In genomic region chr19:48867119-48867921, GRCh38 we compare ENCODE assay signal across 10 cellular contexts. TPM values are rescaled to one million over a fixed set of nuclear protein-coding genes. Genes with fewer than 3 reads are reported as not detected.
A peak's percentile ranks its signal among the peaks of the same experiment; 100 is the strongest.
DNase-seq lines count a peak whose midpoint lies in the region; TF ChIP-seq lines count a peak whose summit lies in the region.
"Had no signal": no experiment of that assay in that cellular context is flagged by ENCODE, and none has a peak within 500 bp of the region (broad histone marks: within the 10 kb centered on the region; RNA-seq: fewer than 3 reads in every experiment).

No MANE protein-coding gene starts in this region.

- H3K36me3 Mint-ChIP-seq in nephron progenitor cell (ENCODE audit: low read depth) = peaks cover 26% of the 10 kb centered on the region

- TF ChIP-seq CTCF in AG04449 (IDR thresholded peaks at IDR 0.05; ENCODE audit: insufficient read depth, low read length, missing control alignments) (no peak), Peyer's patch (IDR thresholded peaks at IDR 0.05) (no peak), nephron progenitor cell (IDR thresholded peaks at IDR 0.05) (no peak)

- no peaks in the 10 kb centered on the region for H3K9me3 Mint-ChIP-seq in nephron progenitor cell
- H3K9me3 Mint-ChIP-seq: stimulated activated naive CD8-positive, alpha-beta T cell treated with anti-CD3 and anti-CD28 coated beads, Interleukin-15, Interleukin-2, amounts not matched to agents 100 ng/mL and 50 ng/mL, for 24 hours had no signal

- H3K4me1 ChIP-seq in Peyer's patch (peaks cover 0 to 23% (median 0%) of the 10 kb centered on the region in 4 donors), esophagus (ENCODE audit: control insufficient read depth in 2 of 2, insufficient read depth in 2 of 2, low read length in 1 of 2) (peaks cover 5 to 9% of the 10 kb centered on the region in 2 donors)

- peak overlapping the region; percentile 49 for H3K4me3 ChIP-seq in AG04449 (ENCODE audit: low read depth, low read length)
- H3K4me3 ChIP-seq in Peyer's patch = peak overlapping the region in 2 of 4 donors; percentile 29 to 35
- H3K4me3 ChIP-seq in esophagus (ENCODE audit: low read depth in 1 of 2, low read length in 2 of 2) = peak overlapping the region; percentile 22 to 24

- H3K27me3 ChIP-seq in Peyer's patch (no peaks in the 10 kb centered on the region), esophagus (ENCODE audit: control insufficient read depth in 1 of 2, insufficient read depth in 2 of 2, low read length in 2 of 2) (no peaks in the 10 kb centered on the region)

- CTCF ChIA-PET in AG04449 (lab: Yijun Ruan, JAX) = interaction anchor here (1.0 to 4.4 kb wide), 7 partner anchors 11 to 103 kb away, joined by 3 to 21 read pairs (median 6); no protein-coding TSS in a partner anchor

- H3K36me3 ChIP-seq in Peyer's patch (no peaks in the 10 kb centered on the region), esophagus (ENCODE audit: control insufficient read depth in 2 of 2, insufficient read depth in 2 of 2, low read length in 1 of 2) (no peaks in the 10 kb centered on the region)

- peak overlapping the region; percentile 92 for H3K27ac Mint-ChIP-seq in nephron progenitor cell
- H3K27ac Mint-ChIP-seq: stimulated activated naive CD8-positive, alpha-beta T cell treated with anti-CD3 and anti-CD28 coated beads, Interleukin-15, Interleukin-2, amounts not matched to agents 100 ng/mL and 50 ng/mL, for 24 hours had no signal

- TF ChIP-seq POLR2A in Peyer's patch (IDR thresholded peaks at IDR 0.05) = no peak

- POLR2A ChIA-PET in AG04449 (lab: Yijun Ruan, JAX) = interaction anchor here (0.7 kb wide), 1 partner anchor 410 kb away, joined by 3 read pairs; no protein-coding TSS in a partner anchor

- DNase-seq in AG04449 (ENCODE audit: low read depth, low spot score) (no peak), Peyer's patch (no peak), nephron progenitor cell (no peak), HuH-7 (ENCODE audit: low spot score) (no peak), HK-2 (ENCODE audit: unreplicated experiment) (no peak), NCI-H187 (lab: John Stamatoyannopoulos, UW) (no peak)
- DNase-seq in activated naive CD4-positive, alpha-beta T cell (lab: John Stamatoyannopoulos, UW) = no peak
- DNase-seq: CD4-positive, alpha-beta memory T cell had no signal

- peaks cover 56% of the 10 kb centered on the region for H3K4me1 Mint-ChIP-seq in nephron progenitor cell

- no peaks in the 10 kb centered on the region for H3K9me3 ChIP-seq in Peyer's patch
- no peaks in the 10 kb centered on the region for H3K9me3 ChIP-seq in esophagus (ENCODE audit: control insufficient read depth in 2 of 2, insufficient read depth in 1 of 2, low read depth in 1 of 2, low read length in 1 of 2)

- peaks cover 3% of the 10 kb centered on the region for H3K27me3 Mint-ChIP-seq in nephron progenitor cell (ENCODE audit: low read depth, poor library complexity)
- H3K27me3 Mint-ChIP-seq: stimulated activated naive CD8-positive, alpha-beta T cell treated with anti-CD3 and anti-CD28 coated beads, Interleukin-15, Interleukin-2, amounts not matched to agents 100 ng/mL and 50 ng/mL, for 24 hours had no signal

- WGBS in esophagus, 2 donors = 35 to 49% methylated on average over 15 to 17 of the region's 17 CpGs

- H3K4me3 Mint-ChIP-seq in nephron progenitor cell = peak overlapping the region; percentile 90
- H3K4me3 Mint-ChIP-seq: CD4-positive, alpha-beta memory T cell; stimulated activated naive CD8-positive, alpha-beta T cell treated with anti-CD3 and anti-CD28 coated beads, Interleukin-15, Interleukin-2, amounts not matched to agents 100 ng/mL and 50 ng/mL, for 24 hours had no signal

- peak overlapping the region; percentile 25 to 77 (median 57) for H3K27ac ChIP-seq in Peyer's patch
- peak overlapping the region; percentile 36 to 78 for H3K27ac ChIP-seq in esophagus (ENCODE audit: low read depth in 2 of 2, low read length in 1 of 2)

RNA-seq across cellular contexts. Expression of gene PLEKHA4, which starts 1.1 kb away (rescaled TPM):
- 10 to 100 TPM in 1 of 4 donors, 1 to 10 TPM in 3; 2.8 to 38.8 (median 5.9) TPM for total RNA-seq in Peyer's patch
- 1 to 10 TPM; 8.6 to 9.2 TPM for polyA plus RNA-seq in esophagus

RNA-seq across cellular contexts. Expression of gene PPP1R15A, which starts 4.9 kb away (rescaled TPM):
- 100 to 1,000 TPM in 2 of 4 donors, 10 to 100 TPM in 2; 39.2 to 198 (median 80.3) TPM for total RNA-seq in Peyer's patch
- 100 to 1,000 TPM in 1 of 2 donors, 10 to 100 TPM in 1; 38.0 to 145 TPM for polyA plus RNA-seq in esophagus

RNA-seq across cellular contexts. Expression of gene HSD17B14, which starts 31.0 kb away (rescaled TPM):
- 1 to 10 TPM in 3 of 4 donors, not detected in 1; 2.0 to 8.8 (median 2.8) TPM for total RNA-seq in Peyer's patch
- polyA plus RNA-seq in esophagus = 1 to 10 TPM; 2.2 to 3.4 TPM

RNA-seq across cellular contexts. Expression of gene TULP2, which starts 31.2 kb away (rescaled TPM):
- not detected for total RNA-seq in Peyer's patch
- polyA plus RNA-seq in esophagus = under 1 TPM in 1 of 2 donors, not detected in 1; 0.08 TPM
- total RNA-seq: CD4-positive, alpha-beta memory T cell had no signal
- polyA plus RNA-seq: CD4-positive, alpha-beta memory T cell had no signal

RNA-seq across cellular contexts. Expression of gene NUCB1, which starts 32.8 kb away (rescaled TPM):
- 100 to 1,000 TPM; 154 to 506 (median 444) TPM for total RNA-seq in Peyer's patch
- polyA plus RNA-seq in esophagus = 100 to 1,000 TPM in 1 of 2 donors, 10 to 100 TPM in 1; 88.2 to 116 TPM
